ENCODE assay signal across 18 cellular contexts in genomic region chr16:72785886-72786285, GRCh38.
DNase-seq lines count a peak whose midpoint lies in the region; ATAC-seq lines count a peak whose summit lies in the region.
"Had no signal": no experiment of that assay in that cellular context is flagged by ENCODE, and none has a peak within 500 bp of the region (broad histone marks: within the 10 kb centered on the region; RNA-seq: fewer than 3 reads in every experiment).

No MANE protein-coding gene starts in this region.

- peaks cover 28% of the 10 kb centered on the region for H3K4me1 ChIP-seq in stomach smooth muscle (ENCODE audit: control insufficient read depth, insufficient read depth, low read length)
- H3K4me1 ChIP-seq: Peyer's patch had no signal

- H3K27ac ChIP-seq in stomach smooth muscle (ENCODE audit: low read length): no peak overlapping the region
- H3K27ac ChIP-seq: Peyer's patch had no signal

- intact Hi-C loops in activated CD4-positive, alpha-beta T cell treated with anti-CD3 and anti-CD28 coated beads, Interleukin-2, amount 10 ng/mL, durations not matched to agents 24 days and 14 days (cut with micrococcal nuclease): loop anchor here (5.0 kb wide), 2 partner anchors 124 to 309 kb away; no protein-coding TSS in a partner anchor

- no peak overlapping the region for H3K27ac Mint-ChIP-seq in activated CD4-positive, alpha-beta T cell treated with anti-CD3 and anti-CD28 coated beads, Interleukin-2, amount 10 ng/mL, durations not matched to agents 24 days and 14 days
- H3K27ac Mint-ChIP-seq: endodermal cell had no signal

- peak overlapping the region in 1 of 2 donors; percentile 23 for H3K9ac ChIP-seq in stomach smooth muscle (ENCODE audit: low read length in 2 of 2)

- DNase-seq in activated CD4-positive, alpha-beta T cell treated with anti-CD3 and anti-CD28 coated beads, Interleukin-2, amount 10 ng/mL, durations not matched to agents 24 days and 14 days: no peak
- no peak for DNase-seq in activated CD4-positive, alpha-beta T cell treated with anti-CD3 and anti-CD28 coated beads for 48 hours
- DNase-seq in RPMI7951 (ENCODE audit: low read depth): peak; percentile 43
- DNase-seq in fibroblast of peridontal ligament (ENCODE audit: extremely low read depth): peak; percentile 77
- no peak for DNase-seq in NCI-H526 treated with DMSO at 0.1 percent for 48 hours (lab: John Stamatoyannopoulos, UW)
- no peak for DNase-seq in activated effector memory CD4-positive, alpha-beta T cell treated with anti-CD3 and anti-CD28 coated beads, Interleukin-2, amount 50 U/mL, for 16 hours
- DNase-seq: activated CD4-positive, alpha-beta T cell treated with anti-CD3 and anti-CD28 coated beads for 4 hours; activated T-cell treated with anti-CD3 and anti-CD28 coated beads, Interleukin-2, amount 50 U/mL, for 4 hours; anterior cingulate cortex; endodermal cell; glutamatergic neuron; naive B cell; NCI-H1105 treated with DMSO at 0.1 percent for 48 hours; NCI-H524; Peyer's patch had no signal

- H3K4me3 Mint-ChIP-seq in activated CD4-positive, alpha-beta T cell treated with anti-CD3 and anti-CD28 coated beads, Interleukin-2, amount 10 ng/mL, durations not matched to agents 24 days and 14 days: peak overlapping the region; percentile 7

- H3K36me3 ChIP-seq in stomach smooth muscle (ENCODE audit: control insufficient read depth in 2 of 2, insufficient read depth in 2 of 2, low read length in 2 of 2): peaks cover 7 to 8% of the 10 kb centered on the region in 2 donors
- H3K36me3 ChIP-seq: Peyer's patch had no signal

- H3K9me3 ChIP-seq in stomach smooth muscle (ENCODE audit: control insufficient read depth in 2 of 2, low read length in 2 of 2): no peaks in the 10 kb centered on the region
- H3K9me3 ChIP-seq: Peyer's patch had no signal

- ATAC-seq in HG03469 (IDR thresholded peaks at IDR 0.05; ENCODE audit: unreplicated experiment): no peak
- ATAC-seq: activated T-cell treated with anti-CD3 and anti-CD28 coated beads, Interleukin-2, amount 50 U/mL, for 4 hours had no signal

- no peaks in the 10 kb centered on the region for H3K27me3 ChIP-seq in stomach smooth muscle (ENCODE audit: control insufficient read depth in 1 of 2, insufficient read depth in 2 of 2, low read length in 2 of 2)
- H3K27me3 ChIP-seq: Peyer's patch had no signal

- no peaks in the 10 kb centered on the region for H3K9me3 Mint-ChIP-seq in activated CD4-positive, alpha-beta T cell treated with anti-CD3 and anti-CD28 coated beads, Interleukin-2, amount 10 ng/mL, durations not matched to agents 24 days and 14 days
- H3K9me3 Mint-ChIP-seq: activated T-cell treated with anti-CD3 and anti-CD28 coated beads, Interleukin-2, amount 50 U/mL, for 4 hours; endodermal cell; naive B cell had no signal

- H3K4me1 Mint-ChIP-seq in activated CD4-positive, alpha-beta T cell treated with anti-CD3 and anti-CD28 coated beads, Interleukin-2, amount 10 ng/mL, durations not matched to agents 24 days and 14 days: peaks cover 18% of the 10 kb centered on the region

- peak overlapping the region; percentile 3 to 47 for H3K4me3 ChIP-seq in stomach smooth muscle (ENCODE audit: low read length in 2 of 2)
- H3K4me3 ChIP-seq: Peyer's patch, skin epidermis had no signal

- peaks cover 36% of the 10 kb centered on the region for H3K27me3 Mint-ChIP-seq in activated CD4-positive, alpha-beta T cell treated with anti-CD3 and anti-CD28 coated beads, Interleukin-2, amount 10 ng/mL, durations not matched to agents 24 days and 14 days

- H3K36me3 Mint-ChIP-seq in activated CD4-positive, alpha-beta T cell treated with anti-CD3 and anti-CD28 coated beads, Interleukin-2, amount 10 ng/mL, durations not matched to agents 24 days and 14 days (ENCODE audit: low read depth): no peaks in the 10 kb centered on the region
- H3K36me3 Mint-ChIP-seq: naive B cell had no signal

Comparison
In these comparisons a context has a peak if more than half of its experiments do, and no peak if none do; other contexts are left out.
1. DNase-seq: peak in RPMI7951 (single experiment) and fibroblast of peridontal ligament (single experiment); none in activated CD4-positive, alpha-beta T cell treated with anti-CD3 and anti-CD28 coated beads, Interleukin-2, amount 10 ng/mL, durations not matched to agents 24 days and 14 days (single experiment), activated CD4-positive, alpha-beta T cell treated with anti-CD3 and anti-CD28 coated beads for 48 hours (single experiment), NCI-H526 treated with DMSO at 0.1 percent for 48 hours (single experiment) and activated effector memory CD4-positive, alpha-beta T cell treated with anti-CD3 and anti-CD28 coated beads, Interleukin-2, amount 50 U/mL, for 16 hours (single experiment).